Comparison of ENCODE assay signal across 8 cellular contexts in the genomic region with DNA sequence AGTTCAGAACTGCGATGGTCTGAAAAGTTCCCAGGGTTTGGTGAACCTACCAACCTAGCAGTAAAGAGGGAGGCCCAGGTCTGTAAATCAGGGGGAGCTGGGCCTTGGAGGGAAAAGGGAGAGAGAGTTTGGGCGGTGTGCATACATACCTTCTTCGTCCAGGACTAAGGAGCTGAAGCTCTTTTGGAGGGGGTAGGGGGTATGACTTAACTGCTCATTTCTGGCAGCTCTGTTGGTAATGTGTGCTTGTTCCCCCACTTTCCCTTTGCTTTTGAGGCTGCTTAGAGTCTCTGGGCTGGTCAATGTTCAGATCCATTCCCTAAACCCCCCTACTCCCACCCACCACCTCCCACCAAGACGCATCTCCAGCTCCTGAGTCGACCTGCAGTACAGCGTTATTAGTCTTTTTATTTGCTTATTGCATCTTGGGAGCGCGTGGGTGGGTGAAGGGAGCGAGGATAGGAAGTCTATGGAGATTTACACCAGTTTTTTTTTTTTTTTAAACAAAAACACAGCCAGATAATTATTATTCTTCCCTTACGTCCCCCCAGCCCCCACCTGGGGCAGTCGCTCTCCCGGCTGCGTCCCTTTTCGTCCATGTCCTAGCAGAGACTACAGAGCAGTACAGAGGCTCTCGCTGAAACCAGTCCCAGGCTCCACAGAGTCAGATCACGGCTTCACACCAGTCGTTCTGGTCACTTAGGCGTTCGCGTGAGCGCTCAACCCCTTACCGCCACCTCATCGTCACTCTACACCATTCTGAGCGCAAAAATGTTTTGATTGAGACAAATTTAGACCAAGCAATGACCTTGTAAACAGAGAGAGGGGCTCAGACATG. TPM values are rescaled to one million over a fixed set of nuclear protein-coding genes. Genes with fewer than 3 reads are reported as not detected.
DNase-seq lines count a peak whose midpoint lies in the region; ATAC-seq and TF ChIP-seq lines count a peak whose summit lies in the region.

No MANE protein-coding gene starts in this region.

- no peak for TF ChIP-seq CTCF in H9 (conservative IDR thresholded peaks at IDR 0.05)
- no peak for TF ChIP-seq CTCF in heart left ventricle (IDR thresholded peaks at IDR 0.05)

- H2BK15ac ChIP-seq in H9 (ENCODE audit: low read depth, low read length): no peak overlapping the region

- no peak overlapping the region for H4K91ac ChIP-seq in H9 (ENCODE audit: insufficient read length, low read depth, low read length)

- peak overlapping the region; percentile 81 for H3K4me2 ChIP-seq in H9 (ENCODE audit: insufficient read depth, insufficient read length, low read length)

- H2AK5ac ChIP-seq in H9 (ENCODE audit: insufficient read length, low read length): no peak overlapping the region

- H3K79me2 ChIP-seq in H9 (ENCODE audit: insufficient read depth, low read length): no peaks in the 10 kb centered on the region; the same call in 1 of the 2 replicates

- POLR2A ChIA-PET in activated CD8-positive, alpha-beta T cell treated with anti-CD3 and anti-CD28 coated beads, Interleukin-2, amount 10 ng/mL, durations not matched to agents 7 days and 5 days (lab: Charles Lee): interaction anchor here (1.5 kb wide), 1 partner anchor 22 kb away, joined by 5 read pairs; the partner anchor contains the start of gene FKBPL

- peak overlapping the region; percentile 97 to 98 for H3K4me3 Mint-ChIP-seq in H9
- peak overlapping the region; percentile 48 for H3K4me3 Mint-ChIP-seq in activated CD8-positive, alpha-beta T cell treated with anti-CD3 and anti-CD28 coated beads, Interleukin-2, amount 10 ng/mL, durations not matched to agents 7 days and 5 days

- H4K20me1 ChIP-seq in H9 (ENCODE audit: control insufficient read depth, insufficient read depth, insufficient read length): no peaks in the 10 kb centered on the region

- H3K4ac ChIP-seq in H9 (ENCODE audit: low read depth, low read length): no peak overlapping the region

- peaks cover 35 to 54% of the 10 kb centered on the region in 2 experiments for H3K4me1 Mint-ChIP-seq in H9
- peaks cover 56% of the 10 kb centered on the region for H3K4me1 Mint-ChIP-seq in activated CD8-positive, alpha-beta T cell treated with anti-CD3 and anti-CD28 coated beads, Interleukin-2, amount 10 ng/mL, durations not matched to agents 7 days and 5 days (ENCODE audit: low read depth)

- H3K27me3 ChIP-seq in H9 (ENCODE audit: insufficient read depth, low read length) (no peaks in the 10 kb centered on the region; the same call in 1 of the 2 replicates), heart left ventricle (peaks cover 0 to 48% (median 6%) of the 10 kb centered on the region in 9 donors)

- H2BK12ac ChIP-seq in H9 (ENCODE audit: insufficient read length, low read depth, low read length): no peak overlapping the region

- H3K27ac ChIP-seq in H9 (ENCODE audit: insufficient read length, low read depth, low read length): no peak overlapping the region
- peak overlapping the region; percentile 66 to 96 (median 91) for H3K27ac ChIP-seq in heart left ventricle

- no peak overlapping the region for H2BK20ac ChIP-seq in H9 (ENCODE audit: low read depth, low read length, poor library complexity, severe bottlenecking)

- no peak overlapping the region for H4K8ac ChIP-seq in H9 (replicated peaks; ENCODE audit: insufficient read length, low read depth, low read length)

- H3K79me1 ChIP-seq in H9 (ENCODE audit: insufficient read depth, low read depth, low read length, poor library complexity, severe bottlenecking): no peaks in the 10 kb centered on the region

- H2AFZ ChIP-seq in H9 (ENCODE audit: low read length): no peak overlapping the region

- H3K4me3 ChIP-seq in heart left ventricle: peak overlapping the region in 11 of 12 donors; percentile 66 to 91 (median 79)

- ATAC-seq in activated CD8-positive, alpha-beta T cell treated with anti-CD3 and anti-CD28 coated beads, Interleukin-2, amount 10 ng/mL, durations not matched to agents 7 days and 5 days: no peak
- peak in 2 of 4 donors; percentile 17 to 19 for ATAC-seq in heart left ventricle

- H3K9me3 Mint-ChIP-seq in H9: no peaks in the 10 kb centered on the region
- H3K9me3 Mint-ChIP-seq in activated CD8-positive, alpha-beta T cell treated with anti-CD3 and anti-CD28 coated beads, Interleukin-2, amount 10 ng/mL, durations not matched to agents 7 days and 5 days (ENCODE audit: insufficient read depth): no peaks in the 10 kb centered on the region

- peaks cover 41% of the 10 kb centered on the region for H3K23me2 ChIP-seq in H9 (ENCODE audit: insufficient read length, low read depth, low read length, poor library complexity, severe bottlenecking)

- H2BK5ac ChIP-seq in H9 (ENCODE audit: insufficient read length, low read length): no peak overlapping the region

- H3T11ph ChIP-seq in H9 (ENCODE audit: low read length): no peak overlapping the region

- H3K56ac ChIP-seq in H9 (ENCODE audit: insufficient read length, low read depth, low read length): no peak overlapping the region

- H3K36me3 Mint-ChIP-seq in H9 (ENCODE audit: insufficient read depth in 1 of 3, low read depth in 3 of 3): peaks cover 16 to 23% (median 20%) of the 10 kb centered on the region in 3 experiments
- H3K36me3 Mint-ChIP-seq in activated CD8-positive, alpha-beta T cell treated with anti-CD3 and anti-CD28 coated beads, Interleukin-2, amount 10 ng/mL, durations not matched to agents 7 days and 5 days (ENCODE audit: low read depth): peaks cover 4% of the 10 kb centered on the region

- H3K14ac ChIP-seq in H9 (ENCODE audit: insufficient read depth, low read length): peak overlapping the region; percentile 2; the same call in 1 of the 2 replicates

- no peak overlapping the region for H4K5ac ChIP-seq in H9 (ENCODE audit: insufficient read length, low read depth, low read length)

- CTCF ChIA-PET in activated CD8-positive, alpha-beta T cell treated with anti-CD3 and anti-CD28 coated beads, Interleukin-2, amount 10 ng/mL, durations not matched to agents 7 days and 5 days (lab: Charles Lee): interaction anchor here (0.8 to 1.0 kb wide), 4 partner anchors 16 to 261 kb away, joined by 3 read pairs; partner anchors contain the start of gene ATF6B

- H3K9me3 ChIP-seq in H9 (ENCODE audit: control insufficient read depth, low read depth, low read length): no peaks in the 10 kb centered on the region
- no peaks in the 10 kb centered on the region for H3K9me3 ChIP-seq in heart left ventricle

- WGBS in H9 (ENCODE audit: extremely low coverage, insufficient read length, low lambda C conversion rate): no CpG with 5 or more reads among the region's 24 CpGs
- 43 to 49% (median 47%) methylated on average over 24 of the region's 24 CpGs for WGBS in heart left ventricle, 4 donors

- peaks cover 0 to 26% (median 18%) of the 10 kb centered on the region in 9 donors for H3K36me3 ChIP-seq in heart left ventricle

- peaks cover 3% of the 10 kb centered on the region for H3K4me1 ChIP-seq in H9 (ENCODE audit: insufficient read depth, low read length)
- peaks cover 6 to 41% (median 21%) of the 10 kb centered on the region in 12 donors for H3K4me1 ChIP-seq in heart left ventricle

- H3K27me3 Mint-ChIP-seq in H9 (ENCODE audit: low read depth): peaks cover 4% of the 10 kb centered on the region
- peaks cover 30% of the 10 kb centered on the region for H3K27me3 Mint-ChIP-seq in activated CD8-positive, alpha-beta T cell treated with anti-CD3 and anti-CD28 coated beads, Interleukin-2, amount 10 ng/mL, durations not matched to agents 7 days and 5 days (ENCODE audit: low read depth)

- no peak overlapping the region for H3K23ac ChIP-seq in H9 (ENCODE audit: insufficient read length, low read depth, low read length)

- TF ChIP-seq POLR2A in heart left ventricle (IDR thresholded peaks at IDR 0.05): no peak

- H3K18ac ChIP-seq in H9 (ENCODE audit: insufficient read length, low read depth, low read length): no peak overlapping the region

- H3K27ac Mint-ChIP-seq in H9: peak overlapping the region in 2 of 3 experiments; percentile 99; a peak in 6 of 7 replicates
- H3K27ac Mint-ChIP-seq in activated CD8-positive, alpha-beta T cell treated with anti-CD3 and anti-CD28 coated beads, Interleukin-2, amount 10 ng/mL, durations not matched to agents 7 days and 5 days: peak overlapping the region; percentile 62

- no peak for DNase-seq in H9
- no peak for DNase-seq in activated CD8-positive, alpha-beta T cell treated with anti-CD3 and anti-CD28 coated beads, Interleukin-2, amount 10 ng/mL, durations not matched to agents 7 days and 5 days
- peak in 1 of 5 donors; percentile 41 for DNase-seq in heart left ventricle
- peak; percentile 24 for DNase-seq in renal cortical epithelial cell (ENCODE audit: low read depth)
- DNase-seq in NCI-H2107 (lab: John Stamatoyannopoulos, UW): no peak
- no peak for DNase-seq in NCI-H226
- no peak for DNase-seq in NK-92 (lab: John Stamatoyannopoulos, UW; ENCODE audit: unreplicated experiment)
- DNase-seq in NCI-H2171 (lab: John Stamatoyannopoulos, UW): no peak

- intact Hi-C loops in heart left ventricle (cut with DNase I): loop anchor here in 7 of 10 donors (1.0 to 10.0 kb wide), 6 partner anchors 21 to 108 kb away; partner anchors contain the start of gene FKBPL (in 1 of the 7)

- no peak overlapping the region for H2BK120ac ChIP-seq in H9 (ENCODE audit: low read depth, low read length, poor library complexity, severe bottlenecking)

- H3K9ac ChIP-seq in H9 (ENCODE audit: extremely low read depth, insufficient read length, low read length): peak overlapping the region; percentile 60

RNA-seq across cellular contexts. Expression of gene PRRT1, which starts 0.9 kb away (rescaled TPM):
- total RNA-seq in H9 (2021): 1.8 and 1.9 TPM in 2 replicates
- under 1 TPM; 0.37 to 0.45 TPM for total RNA-seq in activated CD8-positive, alpha-beta T cell treated with anti-CD3 and anti-CD28 coated beads, Interleukin-2, amount 10 ng/mL, durations not matched to agents 7 days and 5 days
- 1 to 10 TPM in 1 of 9 donors, under 1 TPM in 8; 0.28 to 1.1 (median 0.61) TPM for total RNA-seq in heart left ventricle
- polyA plus RNA-seq in heart left ventricle: under 1 TPM; 0.82 to 0.95 TPM
- not detected in 2 replicates for total RNA-seq in renal cortical epithelial cell

RNA-seq across cellular contexts. Expression of gene PPT2, which starts 1.3 kb away (rescaled TPM):
- total RNA-seq in H9 (2021) (43.1 and 46.3 TPM in 2 replicates), heart left ventricle (10 to 100 TPM; 17.1 to 34.0 (median 22.7) TPM), renal cortical epithelial cell (10.4 and 48.7 TPM in 2 replicates)
- total RNA-seq in activated CD8-positive, alpha-beta T cell treated with anti-CD3 and anti-CD28 coated beads, Interleukin-2, amount 10 ng/mL, durations not matched to agents 7 days and 5 days: 10 to 100 TPM; 15.4 to 17.1 TPM
- polyA plus RNA-seq in heart left ventricle: 10 to 100 TPM; 13.1 to 21.6 TPM

RNA-seq across cellular contexts. Expression of gene EGFL8, which starts 11.8 kb away (rescaled TPM):
- total RNA-seq in H9 (2021): 20.8 and 27.2 TPM in 2 replicates
- 10 to 100 TPM in 1 of 2 experiments, 1 to 10 TPM in 1; 9.8 to 12.2 TPM for total RNA-seq in activated CD8-positive, alpha-beta T cell treated with anti-CD3 and anti-CD28 coated beads, Interleukin-2, amount 10 ng/mL, durations not matched to agents 7 days and 5 days
- total RNA-seq in heart left ventricle: 10 to 100 TPM in 2 of 9 donors, 1 to 10 TPM in 7; 2.4 to 11.2 (median 6.1) TPM
- 1 to 10 TPM; 4.3 to 8.1 TPM for polyA plus RNA-seq in heart left ventricle
- 1.3 TPM in 1 of 2 replicates, not detected in the other for total RNA-seq in renal cortical epithelial cell

RNA-seq across cellular contexts. Expression of gene FKBPL, which starts 22.5 kb away (rescaled TPM):
- total RNA-seq in H9 (2021): 10.9 and 11.1 TPM in 2 replicates
- total RNA-seq in activated CD8-positive, alpha-beta T cell treated with anti-CD3 and anti-CD28 coated beads, Interleukin-2, amount 10 ng/mL, durations not matched to agents 7 days and 5 days: 1 to 10 TPM; 7.0 to 8.5 TPM
- 1 to 10 TPM; 1.3 to 3.7 (median 2.9) TPM for total RNA-seq in heart left ventricle
- 1 to 10 TPM; 2.9 to 9.3 TPM for polyA plus RNA-seq in heart left ventricle
- total RNA-seq in renal cortical epithelial cell: 5.6 and 7.6 TPM in 2 replicates

RNA-seq across cellular contexts. Expression of gene AGPAT1, which starts 23.3 kb away (rescaled TPM):
- total RNA-seq in H9 (2021) (88.8 and 89.5 TPM in 2 replicates), heart left ventricle (10 to 100 TPM; 45.5 to 61.7 (median 51.0) TPM), renal cortical epithelial cell (9.9 and 30.8 TPM in 2 replicates)
- total RNA-seq in activated CD8-positive, alpha-beta T cell treated with anti-CD3 and anti-CD28 coated beads, Interleukin-2, amount 10 ng/mL, durations not matched to agents 7 days and 5 days: 10 to 100 TPM; 40.4 to 46.6 TPM
- 10 to 100 TPM; 43.5 to 79.1 TPM for polyA plus RNA-seq in heart left ventricle
